Comparison of ENCODE assay signal across 8 cellular contexts in genomic region chr10:133124357-133125211, GRCh38. TPM values are rescaled to one million over a fixed set of nuclear protein-coding genes. Genes with fewer than 3 reads are reported as not detected.
A peak's percentile ranks its signal among the peaks of the same experiment; 100 is the strongest.
DNase-seq lines count a peak whose midpoint lies in the region; ATAC-seq and TF ChIP-seq lines count a peak whose summit lies in the region.

No MANE protein-coding gene starts in this region.

- H3K4me2 ChIP-seq in PC-9 = no peak overlapping the region

- CTCF ChIA-PET in AG04449 (lab: Yijun Ruan, JAX) = interaction anchor here (1.0 to 2.9 kb wide), 12 partner anchors 8 to 471 kb away, joined by 3 to 13 read pairs (median 5); no protein-coding TSS in a partner anchor
- CTCF ChIA-PET in PC-9 (lab: Charles Lee) = no interaction called here

- H3K79me2 ChIP-seq in PC-9 (ENCODE audit: low read depth) = no peaks in the 10 kb centered on the region

- no peak for TF ChIP-seq POLR2A in right lobe of liver (IDR thresholded peaks at IDR 0.05)

- H3K9me3 ChIP-seq in HUES6 (ENCODE audit: control insufficient read depth, insufficient read depth, low read depth, low read length) = peaks cover 15% of the 10 kb centered on the region
- H3K9me3 ChIP-seq in right lobe of liver = no peaks in the 10 kb centered on the region
- no peaks in the 10 kb centered on the region for H3K9me3 ChIP-seq in PC-9 (ENCODE audit: insufficient read depth, low read depth)

- H3K4me1 ChIP-seq in HUES6 (ENCODE audit: control insufficient read depth, insufficient read depth, low read length) (peaks cover 5% of the 10 kb centered on the region; the same call in 1 of the 2 replicates), right lobe of liver (no peaks in the 10 kb centered on the region), PC-9 (replicated peaks; ENCODE audit: insufficient read depth) (no peaks in the 10 kb centered on the region)

- H3K4me3 ChIP-seq in AG04449 (ENCODE audit: low read depth, low read length) (no peak overlapping the region), HUES6 (ENCODE audit: low read depth, low read length) (peak overlapping the region; percentile 32; the same call in 1 of the 2 replicates), right lobe of liver (no peak overlapping the region), PC-9 (no peak overlapping the region)

- DNase-seq in AG04449 (ENCODE audit: low read depth, low spot score) (no peak), cerebellar cortex (ENCODE audit: low spot score) (peak; percentile 32), right lobe of liver (peak in 2 of 3 donors; percentile 56 to 60), NCI-H1105 treated with DMSO at 0.1 percent for 48 hours (lab: John Stamatoyannopoulos, UW) (no peak), DMS153 (lab: John Stamatoyannopoulos, UW) (no peak), PC-9 (no peak)

- peak; percentile 53 to 86 (median 83) for ATAC-seq in right lobe of liver
- no peak for ATAC-seq in GM21360 (IDR thresholded peaks at IDR 0.05; ENCODE audit: unreplicated experiment)

- H3K9ac ChIP-seq in HUES6 (ENCODE audit: low read length) = no peak overlapping the region

- no peak overlapping the region for H2AFZ ChIP-seq in PC-9

- H3K27ac ChIP-seq in HUES6 (ENCODE audit: low read depth, low read length) (no peak overlapping the region), right lobe of liver (no peak overlapping the region), PC-9 (no peak overlapping the region)

- no TSS peak for BruUV-seq in PC-9 (replicated peaks; lab: Mats Ljungman, UMichigan)

- TF ChIP-seq CTCF in AG04449 (IDR thresholded peaks at IDR 0.05; ENCODE audit: insufficient read depth, low read length, missing control alignments) (peak; percentile 67), right lobe of liver (IDR thresholded peaks at IDR 0.05) (peak; percentile 41 to 61 (median 54)), PC-9 (conservative IDR thresholded peaks at IDR 0.05) (no peak)

- H3K9me2 ChIP-seq in PC-9 (ENCODE audit: insufficient read depth) = no peaks in the 10 kb centered on the region

- peaks cover 11% of the 10 kb centered on the region; the same call in 1 of the 2 replicates for H3K27me3 ChIP-seq in HUES6 (ENCODE audit: control insufficient read depth, insufficient read depth, low read length)
- H3K27me3 ChIP-seq in right lobe of liver = no peaks in the 10 kb centered on the region
- 0 out of 2 replicates have a peak, but pooled peaks cover 9% of the 10 kb centered on the region for H3K27me3 ChIP-seq in PC-9 (ENCODE audit: insufficient read depth, low read depth)

- WGBS in right lobe of liver (ENCODE audit: insufficient coverage, low coverage, low lambda C conversion rate, missing lambda C conversion rate) = 23% methylated on average over 3 of the region's 58 CpGs

- intact Hi-C loops in right lobe of liver (cut with DNase I) (no loop called here), PC-9 (cut with micrococcal nuclease; ENCODE audit: unreplicated experiment) (no loop called here)

- POLR2A ChIA-PET in AG04449 (lab: Yijun Ruan, JAX) = no interaction called here
- POLR2A ChIA-PET in PC-9 (lab: Charles Lee; ENCODE audit: unreplicated experiment) = no interaction called here

- no peaks in the 10 kb centered on the region for H3K36me3 ChIP-seq in HUES6 (ENCODE audit: control insufficient read depth, insufficient read depth, low read length)
- no peaks in the 10 kb centered on the region for H3K36me3 ChIP-seq in right lobe of liver
- no peaks in the 10 kb centered on the region for H3K36me3 ChIP-seq in PC-9 (ENCODE audit: low read depth)

- H3F3A ChIP-seq in PC-9 (ENCODE audit: insufficient read depth, low read depth) = no peaks in the 10 kb centered on the region

- no peaks in the 10 kb centered on the region for H4K20me1 ChIP-seq in PC-9 (ENCODE audit: insufficient read depth)

RNA-seq across cellular contexts. Expression of gene KNDC1, which starts 35.4 kb away (rescaled TPM):
- total RNA-seq in right lobe of liver (10 to 100 TPM in 2 of 6 experiments, 1 to 10 TPM in 3, under 1 TPM in 1; 0.54 to 11.6 (median 8.2) TPM), PC-9 (2021) (1.2 and 1.7 TPM in 2 replicates)

RNA-seq across cellular contexts. Expression of gene ADGRA1, which starts 36.9 kb away (rescaled TPM):
- total RNA-seq in right lobe of liver (under 1 TPM in 5 of 6 experiments, not detected in 1; 0.10 to 0.46 (median 0.16) TPM), PC-9 (2021) (not detected in 2 replicates)

Comparison
In these comparisons a context has a peak if more than half of its experiments do, and no peak if none do; other contexts are left out.
1. DNase-seq: peak in cerebellar cortex (single experiment) and right lobe of liver (2 of 3); none in AG04449 (single experiment), NCI-H1105 treated with DMSO at 0.1 percent for 48 hours (single experiment), DMS153 (single experiment) and PC-9 (0 of 2).